Comparison of ENCODE assay signal across 9 cellular contexts in the genomic region with DNA sequence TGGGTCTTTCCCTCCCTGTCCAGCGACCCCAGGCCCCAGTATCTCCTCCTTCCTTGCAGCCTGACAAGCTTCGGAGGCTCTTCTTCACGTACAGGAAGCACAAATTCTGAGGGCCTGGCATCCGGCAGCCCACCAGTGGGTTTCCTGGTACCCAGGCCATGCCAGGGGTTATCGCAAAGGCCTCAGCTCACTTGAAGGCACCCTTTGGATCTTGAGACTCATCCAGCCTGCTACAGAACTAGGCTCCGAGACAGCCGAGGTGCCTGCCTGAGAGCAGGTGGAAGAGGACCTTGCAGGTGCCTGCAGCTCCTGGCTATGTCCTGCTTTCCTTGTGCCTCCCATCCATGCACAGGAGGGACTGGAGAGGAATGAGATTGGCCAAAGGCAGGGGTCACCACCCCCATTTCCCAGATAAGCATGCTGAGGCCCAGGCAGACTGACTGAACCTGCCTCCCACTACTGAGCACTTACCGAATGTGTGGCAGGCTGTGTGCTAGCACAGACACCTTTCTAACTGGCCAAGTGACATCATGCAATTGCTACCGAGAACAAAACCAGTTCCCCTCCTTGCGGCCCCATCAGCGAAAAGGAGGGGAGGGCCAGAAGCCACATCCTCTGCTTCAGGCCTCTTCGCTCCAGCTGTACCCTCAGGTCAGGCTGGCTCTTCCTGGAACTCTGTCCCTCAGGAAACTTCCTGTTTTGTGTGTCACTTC. TPM values are rescaled to one million over a fixed set of nuclear protein-coding genes. Genes with fewer than 3 reads are reported as not detected.
DNase-seq lines count a peak whose midpoint lies in the region; ATAC-seq and TF ChIP-seq lines count a peak whose summit lies in the region.
"Had no signal": no experiment of that assay in that cellular context is flagged by ENCODE, and none has a peak within 500 bp of the region (broad histone marks: within the 10 kb centered on the region; RNA-seq: fewer than 3 reads in every experiment).

No MANE protein-coding gene starts in this region.

- no peaks in the 10 kb centered on the region for H3K9me2 ChIP-seq in GM23248 (ENCODE audit: insufficient read depth)

- no peak overlapping the region for H3K4me2 ChIP-seq in GM23248 (ENCODE audit: unreplicated experiment)

- H3K27ac ChIP-seq in upper lobe of right lung (peak overlapping the region; percentile 42), ascending aorta (no peak overlapping the region), GM23248 (no peak overlapping the region)

- no peaks in the 10 kb centered on the region for H3K27me3 Mint-ChIP-seq in activated CD4-positive, alpha-beta T cell treated with anti-CD3 and anti-CD28 coated beads, Interleukin-2, amount 10 ng/mL, durations not matched to agents 7 days and 5 days

- POLR2A ChIA-PET in activated CD4-positive, alpha-beta T cell treated with anti-CD3 and anti-CD28 coated beads, Interleukin-2, amount 10 ng/mL, durations not matched to agents 7 days and 5 days (lab: Charles Lee), result interaction anchor here (1.5 kb wide), 1 partner anchor 334 kb away, joined by 4 read pairs; a partner anchor contains a TSS

- H3K4me1 ChIP-seq in upper lobe of right lung (peaks cover 26% of the 10 kb centered on the region), ascending aorta (no peaks in the 10 kb centered on the region), GM23248 (ENCODE audit: insufficient read depth) (no peaks in the 10 kb centered on the region)

- no peak overlapping the region for H2AFZ ChIP-seq in GM23248

- peak; percentile 86 for ATAC-seq in HG03280 (IDR thresholded peaks at IDR 0.05; ENCODE audit: unreplicated experiment)
- peak; percentile 40 for ATAC-seq in upper lobe of right lung

- WGBS in GM23248 (ENCODE audit: low coverage in 1 of 2, low lambda C conversion rate in 2 of 2, missing lambda C conversion rate in 2 of 2), 2 experiments, result 91 to 94% methylated on average over 12 of the region's 12 CpGs

- H3K27ac Mint-ChIP-seq in activated CD4-positive, alpha-beta T cell treated with anti-CD3 and anti-CD28 coated beads, Interleukin-2, amount 10 ng/mL, durations not matched to agents 7 days and 5 days, result peak overlapping the region; percentile 96

- TF ChIP-seq CTCF in upper lobe of right lung (IDR thresholded peaks at IDR 0.05) (no peak), ascending aorta (IDR thresholded peaks at IDR 0.05) (no peak)

- intact Hi-C loops in upper lobe of right lung (cut with DNase I), result no loop called here
- intact Hi-C loops in ascending aorta (cut with DNase I), result no loop called here

- no peaks in the 10 kb centered on the region for H3K9me3 Mint-ChIP-seq in activated CD4-positive, alpha-beta T cell treated with anti-CD3 and anti-CD28 coated beads, Interleukin-2, amount 10 ng/mL, durations not matched to agents 7 days and 5 days

- DNase-seq in GM19238 (ENCODE audit: insufficient read length, low spot score) (peak; percentile 82), islet precursor cell (peak; percentile 61), upper lobe of right lung (peak; percentile 63), ascending aorta (ENCODE audit: low spot score in 2 of 2) (no peak), NCI-H2107 (lab: John Stamatoyannopoulos, UW) (no peak), GM23248 (no peak)
- DNase-seq in activated CD4-positive, alpha-beta T cell treated with anti-CD3 and anti-CD28 coated beads, Interleukin-2, amount 10 ng/mL, durations not matched to agents 7 days and 5 days, result peak; percentile 81

- H3K9me3 ChIP-seq in upper lobe of right lung (no peaks in the 10 kb centered on the region), ascending aorta (no peaks in the 10 kb centered on the region), GM23248 (ENCODE audit: low read depth) (no peaks in the 10 kb centered on the region)

- no peaks in the 10 kb centered on the region for H3K36me3 Mint-ChIP-seq in activated CD4-positive, alpha-beta T cell treated with anti-CD3 and anti-CD28 coated beads, Interleukin-2, amount 10 ng/mL, durations not matched to agents 7 days and 5 days (ENCODE audit: low read depth)

- no peak overlapping the region for H3K9ac ChIP-seq in GM23248

- CTCF ChIA-PET in activated CD4-positive, alpha-beta T cell treated with anti-CD3 and anti-CD28 coated beads, Interleukin-2, amount 10 ng/mL, durations not matched to agents 7 days and 5 days (lab: Charles Lee), result interaction anchor here (0.8 to 2.0 kb wide), 6 partner anchors 9 to 149 kb away, joined by 3 to 7 read pairs (median 4); no protein-coding TSS in a partner anchor

- H3K79me2 ChIP-seq in GM23248 (ENCODE audit: insufficient read depth), result no peaks in the 10 kb centered on the region

- no peaks in the 10 kb centered on the region for H4K20me1 ChIP-seq in GM23248 (ENCODE audit: insufficient read depth)

- H3K36me3 ChIP-seq in upper lobe of right lung (no peaks in the 10 kb centered on the region), ascending aorta (no peaks in the 10 kb centered on the region), GM23248 (ENCODE audit: low read depth) (no peaks in the 10 kb centered on the region)

- H3K4me3 Mint-ChIP-seq in activated CD4-positive, alpha-beta T cell treated with anti-CD3 and anti-CD28 coated beads, Interleukin-2, amount 10 ng/mL, durations not matched to agents 7 days and 5 days, result peak overlapping the region; percentile 40

- H3K4me3 ChIP-seq in upper lobe of right lung (no peak overlapping the region), ascending aorta (no peak overlapping the region), GM23248 (no peak overlapping the region)

- no peaks in the 10 kb centered on the region for H3F3A ChIP-seq in GM23248 (ENCODE audit: insufficient read depth)

- in situ Hi-C loops in GM23248 (cut with MboI), result no loop called here

- H3K27me3 ChIP-seq in upper lobe of right lung, result no peaks in the 10 kb centered on the region
- no peaks in the 10 kb centered on the region for H3K27me3 ChIP-seq in ascending aorta
- no peaks in the 10 kb centered on the region for H3K27me3 ChIP-seq in GM23248 (replicated peaks; ENCODE audit: insufficient read depth)

- H3K4me1 Mint-ChIP-seq in activated CD4-positive, alpha-beta T cell treated with anti-CD3 and anti-CD28 coated beads, Interleukin-2, amount 10 ng/mL, durations not matched to agents 7 days and 5 days, result peaks cover 69% of the 10 kb centered on the region

RNA-seq across cellular contexts. Expression of a gene that starts 11.2 kb away (rescaled TPM):
- not detected for total RNA-seq in activated CD4-positive, alpha-beta T cell treated with anti-CD3 and anti-CD28 coated beads, Interleukin-2, amount 10 ng/mL, durations not matched to agents 7 days and 5 days
- total RNA-seq in upper lobe of right lung (not detected), ascending aorta (not detected)
- total RNA-seq in GM23248 (2014; rRNA removed; shearing (Covaris generic)), result not detected in 2 replicates
- polyA plus RNA-seq in GM23248 (2016; fragmentation: Nextera tagmentation; extraction: Ambion mirVana), result not detected in 2 replicates
- total RNA-seq: fibroblast of lung had no signal

RNA-seq across cellular contexts. Expression of a gene that starts 26.1 kb away (rescaled TPM):
- total RNA-seq in activated CD4-positive, alpha-beta T cell treated with anti-CD3 and anti-CD28 coated beads, Interleukin-2, amount 10 ng/mL, durations not matched to agents 7 days and 5 days, result 10 to 100 TPM; 77.2 to 83.7 TPM
- total RNA-seq in upper lobe of right lung (88.7 TPM), ascending aorta (63.3 TPM)
- total RNA-seq in GM23248 (2014; rRNA removed; shearing (Covaris generic)), result 40.5 and 42.0 TPM in 2 replicates
- 11.1 and 13.5 TPM in 2 replicates for polyA plus RNA-seq in GM23248 (2016; fragmentation: Nextera tagmentation; extraction: Ambion mirVana)

RNA-seq across cellular contexts. Expression of a gene that starts 27.7 kb away (rescaled TPM):
- under 1 TPM; 0.44 to 0.55 TPM for total RNA-seq in activated CD4-positive, alpha-beta T cell treated with anti-CD3 and anti-CD28 coated beads, Interleukin-2, amount 10 ng/mL, durations not matched to agents 7 days and 5 days
- total RNA-seq in upper lobe of right lung (1.9 TPM), ascending aorta (6.7 TPM)
- total RNA-seq in GM23248 (2014; rRNA removed; shearing (Covaris generic)), result 1.4 and 3.4 TPM in 2 replicates
- polyA plus RNA-seq in GM23248 (2016; fragmentation: Nextera tagmentation; extraction: Ambion mirVana), result 2.3 and 2.9 TPM in 2 replicates

RNA-seq across cellular contexts. Expression of a gene that starts 45.6 kb away (rescaled TPM):
- 10 to 100 TPM; 65.1 to 71.2 TPM for total RNA-seq in activated CD4-positive, alpha-beta T cell treated with anti-CD3 and anti-CD28 coated beads, Interleukin-2, amount 10 ng/mL, durations not matched to agents 7 days and 5 days
- total RNA-seq in upper lobe of right lung (71.6 TPM), ascending aorta (17.7 TPM)
- 47.1 and 94.0 TPM in 2 replicates for total RNA-seq in GM23248 (2014; rRNA removed; shearing (Covaris generic))
- 50.3 and 56.9 TPM in 2 replicates for polyA plus RNA-seq in GM23248 (2016; fragmentation: Nextera tagmentation; extraction: Ambion mirVana)

Comparison
In these comparisons a context has a peak if more than half of its experiments do, and no peak if none do; other contexts are left out.
1. DNase-seq: peak in GM19238 (single experiment), activated CD4-positive, alpha-beta T cell treated with anti-CD3 and anti-CD28 coated beads, Interleukin-2, amount 10 ng/mL, durations not matched to agents 7 days and 5 days (single experiment), islet precursor cell (single experiment) and upper lobe of right lung (single experiment); none in ascending aorta (0 of 2), NCI-H2107 (single experiment) and GM23248 (single experiment).